ENCODE assay signal across 8 cellular contexts in genomic region chr6:133983099-133983939, GRCh38. TPM values are rescaled to one million over a fixed set of nuclear protein-coding genes. Genes with fewer than 3 reads are reported as not detected.
DNase-seq lines count a peak whose midpoint lies in the region; ATAC-seq lines count a peak whose summit lies in the region.

No MANE protein-coding gene starts in this region.

- peak; percentile 42 for ATAC-seq in left ventricle myocardium superior
- ATAC-seq in stimulated activated naive CD8-positive, alpha-beta T cell treated with anti-CD3 and anti-CD28 coated beads, Interleukin-15, Interleukin-2, amounts not matched to agents 100 U/mL and 50 U/mL, for 24 hours = peak; percentile 98
- ATAC-seq in GM21619 (IDR thresholded peaks at IDR 0.05; ENCODE audit: unreplicated experiment) = no peak

- intact Hi-C loops in left ventricle myocardium superior (cut with micrococcal nuclease) = no loop called here

- DNase-seq in activated CD4-positive, CD25-positive, alpha-beta regulatory T cell treated with anti-CD3 and anti-CD28 coated beads, Interleukin-2, amount 50 U/mL, for 16 hours (ENCODE audit: low read depth, low spot score) = peak; percentile 2
- no peak for DNase-seq in activated CD4-positive, CD25-positive, alpha-beta regulatory T cell treated with anti-CD3 and anti-CD28 coated beads, Interleukin-2, amount 50 U/mL, for 72 hours
- peak; percentile 45 for DNase-seq in activated CD4-positive, alpha-beta T cell treated with anti-CD3 and anti-CD28 coated beads, Interleukin-2, amount 50 U/mL, for 1 hour
- DNase-seq in left ventricle myocardium superior (no peak), NCI-H446 treated with DMSO at 0.1 percent for 48 hours (lab: John Stamatoyannopoulos, UW) (no peak), DMS153 treated with DMSO at 0.1 percent for 48 hours (lab: John Stamatoyannopoulos, UW; ENCODE audit: unreplicated experiment) (no peak)
- peak; percentile 59 for DNase-seq in stimulated activated naive CD8-positive, alpha-beta T cell treated with anti-CD3 and anti-CD28 coated beads, Interleukin-15, Interleukin-2, amounts not matched to agents 100 U/mL and 50 U/mL, for 24 hours

RNA-seq across cellular contexts. Expression of gene TBPL1, which starts 30.3 kb away (rescaled TPM):
- 14.2 TPM for total RNA-seq in left ventricle myocardium superior

Comparison
In these comparisons a context has a peak if more than half of its experiments do, and no peak if none do; other contexts are left out.
1. DNase-seq: peak in activated CD4-positive, CD25-positive, alpha-beta regulatory T cell treated with anti-CD3 and anti-CD28 coated beads, Interleukin-2, amount 50 U/mL, for 16 hours (single experiment), activated CD4-positive, alpha-beta T cell treated with anti-CD3 and anti-CD28 coated beads, Interleukin-2, amount 50 U/mL, for 1 hour (single experiment) and stimulated activated naive CD8-positive, alpha-beta T cell treated with anti-CD3 and anti-CD28 coated beads, Interleukin-15, Interleukin-2, amounts not matched to agents 100 U/mL and 50 U/mL, for 24 hours (single experiment); none in activated CD4-positive, CD25-positive, alpha-beta regulatory T cell treated with anti-CD3 and anti-CD28 coated beads, Interleukin-2, amount 50 U/mL, for 72 hours (single experiment), left ventricle myocardium superior (single experiment), NCI-H446 treated with DMSO at 0.1 percent for 48 hours (single experiment) and DMS153 treated with DMSO at 0.1 percent for 48 hours (single experiment).